In genomic region chr11:110478410-110478809, GRCh38 we compare ENCODE assay signal across 11 cellular contexts. TPM values are rescaled to one million over a fixed set of nuclear protein-coding genes. Genes with fewer than 3 reads are reported as not detected.
DNase-seq lines count a peak whose midpoint lies in the region; ATAC-seq and TF ChIP-seq lines count a peak whose summit lies in the region.
"Had no signal": no experiment of that assay in that cellular context is flagged by ENCODE, and none has a peak within 500 bp of the region (broad histone marks: within the 10 kb centered on the region; RNA-seq: fewer than 3 reads in every experiment).

No MANE protein-coding gene starts in this region.

- no peaks in the 10 kb centered on the region for H4K20me1 ChIP-seq in osteoblast (ENCODE audit: insufficient read depth, low read length)

- H3K36me3 ChIP-seq in NT2/D1 (ENCODE audit: insufficient read depth, insufficient read length, low read length) (no peaks in the 10 kb centered on the region), endodermal cell (ENCODE audit: control insufficient read depth, insufficient read depth, low read length) (no peaks in the 10 kb centered on the region), osteoblast (ENCODE audit: insufficient read depth, low read length) (no peaks in the 10 kb centered on the region)

- H3K79me2 ChIP-seq in osteoblast (ENCODE audit: insufficient read depth, low read length): no peaks in the 10 kb centered on the region

- no peaks in the 10 kb centered on the region for H3K36me3 Mint-ChIP-seq in endodermal cell (ENCODE audit: low read depth)
- peaks cover 5% of the 10 kb centered on the region for H3K36me3 Mint-ChIP-seq in stimulated activated memory B cell treated with anti-CD40 and anti-IgM and Interleukin-4, amounts not matched to agents 10 μg/mL and 1 μg/mL and 100 μg/mL, for 72 hours

- H3K4me2 ChIP-seq in osteoblast (ENCODE audit: insufficient read depth, low read length): no peak overlapping the region

- H3K4me3 ChIP-seq in NT2/D1 (ENCODE audit: insufficient read length, low read depth): no peak overlapping the region
- no peak overlapping the region for H3K4me3 ChIP-seq in endodermal cell (ENCODE audit: low read length)
- no peak overlapping the region for H3K4me3 ChIP-seq in osteoblast (ENCODE audit: insufficient read depth, low read length)
- H3K4me3 ChIP-seq: skin epidermis had no signal

- ATAC-seq in stimulated activated memory B cell treated with anti-CD40 and anti-IgM and Interleukin-4, amounts not matched to agents 10 μg/mL and 1 μg/mL and 100 μg/mL, for 72 hours: no peak
- ATAC-seq in HG03196 (IDR thresholded peaks at IDR 0.05; ENCODE audit: unreplicated experiment): no peak

- H3K27ac Mint-ChIP-seq in endodermal cell: no peak overlapping the region
- H3K27ac Mint-ChIP-seq in stimulated activated memory B cell treated with anti-CD40 and anti-IgM and Interleukin-4, amounts not matched to agents 10 μg/mL and 1 μg/mL and 100 μg/mL, for 72 hours: no peak overlapping the region

- no peaks in the 10 kb centered on the region for H3K9me3 Mint-ChIP-seq in endodermal cell
- peaks cover 3% of the 10 kb centered on the region for H3K9me3 Mint-ChIP-seq in stimulated activated memory B cell treated with anti-CD40 and anti-IgM and Interleukin-4, amounts not matched to agents 10 μg/mL and 1 μg/mL and 100 μg/mL, for 72 hours

- no peak overlapping the region for H3K9ac ChIP-seq in NT2/D1 (ENCODE audit: insufficient read length, low read depth)
- H3K9ac ChIP-seq in endodermal cell (ENCODE audit: extremely low read depth, low read length, poor library complexity, severe bottlenecking): no peak overlapping the region

- H3K4me1 Mint-ChIP-seq in endodermal cell: peaks cover 8% of the 10 kb centered on the region
- no peaks in the 10 kb centered on the region for H3K4me1 Mint-ChIP-seq in stimulated activated memory B cell treated with anti-CD40 and anti-IgM and Interleukin-4, amounts not matched to agents 10 μg/mL and 1 μg/mL and 100 μg/mL, for 72 hours

- no peaks in the 10 kb centered on the region for H3K27me3 ChIP-seq in NT2/D1 (ENCODE audit: insufficient read depth, insufficient read length)
- H3K27me3 ChIP-seq in endodermal cell (ENCODE audit: control insufficient read depth, insufficient read depth, low read length, poor library complexity, severe bottlenecking): no peaks in the 10 kb centered on the region
- no peaks in the 10 kb centered on the region for H3K27me3 ChIP-seq in osteoblast (ENCODE audit: insufficient read depth, low read length)

- peak; percentile 89 for TF ChIP-seq CTCF in endodermal cell (conservative IDR thresholded peaks at IDR 0.05)
- peak; percentile 22 for TF ChIP-seq CTCF in osteoblast (IDR thresholded peaks at IDR 0.05; ENCODE audit: extremely low read depth, low read depth, low read length)

- DNase-seq in H4 (ENCODE audit: low spot score) (peak; percentile 15), NT2/D1 (ENCODE audit: low read depth, low spot score) (peak; percentile 51), endodermal cell (peak; percentile 92), osteoblast (ENCODE audit: insufficient read length, low spot score, missing footprints) (no peak), HPDE6-E6E7 (ENCODE audit: extremely low spot score) (no peak)
- DNase-seq: activated effector memory CD4-positive, alpha-beta T cell treated with Interleukin-2 at 50 U/mL for 16 hours; IMR-90; SHP77 treated with DMSO at 0.1 percent for 48 hours had no signal

- WGBS in endodermal cell (ENCODE audit: insufficient coverage in 1 of 2, insufficient read length in 1 of 2), 2 experiments: 55 to 78% methylated on average over 5 to 12 of the region's 12 CpGs

- H3K27me3 Mint-ChIP-seq in endodermal cell (ENCODE audit: insufficient read depth): no peaks in the 10 kb centered on the region
- H3K27me3 Mint-ChIP-seq in stimulated activated memory B cell treated with anti-CD40 and anti-IgM and Interleukin-4, amounts not matched to agents 10 μg/mL and 1 μg/mL and 100 μg/mL, for 72 hours: peaks cover 14% of the 10 kb centered on the region

- no peak overlapping the region for H2AFZ ChIP-seq in osteoblast (ENCODE audit: low read length)

- H3K9me3 ChIP-seq in NT2/D1 (ENCODE audit: insufficient read depth, low read length): no peaks in the 10 kb centered on the region
- H3K9me3 ChIP-seq in endodermal cell (ENCODE audit: control insufficient read depth, low read length): no peaks in the 10 kb centered on the region
- H3K9me3 ChIP-seq in osteoblast (ENCODE audit: low read depth, low read length): no peaks in the 10 kb centered on the region

- H3K27ac ChIP-seq in endodermal cell (ENCODE audit: low read depth, low read length): no peak overlapping the region
- no peak overlapping the region for H3K27ac ChIP-seq in osteoblast (ENCODE audit: low read depth, low read length)

- no peak overlapping the region for H3K4me3 Mint-ChIP-seq in endodermal cell
- H3K4me3 Mint-ChIP-seq in stimulated activated memory B cell treated with anti-CD40 and anti-IgM and Interleukin-4, amounts not matched to agents 10 μg/mL and 1 μg/mL and 100 μg/mL, for 72 hours: no peak overlapping the region

- peaks cover 3% of the 10 kb centered on the region for H3K4me1 ChIP-seq in NT2/D1 (ENCODE audit: insufficient read depth, insufficient read length)
- no peaks in the 10 kb centered on the region for H3K4me1 ChIP-seq in endodermal cell (ENCODE audit: control insufficient read depth, insufficient read depth, low read length)
- H3K4me1 ChIP-seq in osteoblast (ENCODE audit: insufficient read depth, low read length): peaks cover 7% of the 10 kb centered on the region

RNA-seq across cellular contexts. Expression of gene FDX1, which starts 48.7 kb away (rescaled TPM):
- total RNA-seq in H4 (2014; rRNA removed; shearing (Covaris generic)): 17.9 and 19.0 TPM in 2 replicates
- total RNA-seq in endodermal cell (10 to 100 TPM; 11.8 to 12.1 TPM), osteoblast (9.0 and 9.7 TPM in 2 replicates)
- 9.9 TPM for polyA plus RNA-seq in endodermal cell (2013, experiment 1 of 2)
- polyA plus RNA-seq in endodermal cell (2013, experiment 2 of 2): 10.6 TPM

Comparison
In these comparisons a context has a peak if more than half of its experiments do, and no peak if none do; other contexts are left out.
1. DNase-seq: peak in H4 (single experiment), NT2/D1 (single experiment) and endodermal cell (single experiment); none in osteoblast (single experiment) and HPDE6-E6E7 (single experiment).